20 cellular contexts compared by ENCODE assay signal in the genomic region with DNA sequence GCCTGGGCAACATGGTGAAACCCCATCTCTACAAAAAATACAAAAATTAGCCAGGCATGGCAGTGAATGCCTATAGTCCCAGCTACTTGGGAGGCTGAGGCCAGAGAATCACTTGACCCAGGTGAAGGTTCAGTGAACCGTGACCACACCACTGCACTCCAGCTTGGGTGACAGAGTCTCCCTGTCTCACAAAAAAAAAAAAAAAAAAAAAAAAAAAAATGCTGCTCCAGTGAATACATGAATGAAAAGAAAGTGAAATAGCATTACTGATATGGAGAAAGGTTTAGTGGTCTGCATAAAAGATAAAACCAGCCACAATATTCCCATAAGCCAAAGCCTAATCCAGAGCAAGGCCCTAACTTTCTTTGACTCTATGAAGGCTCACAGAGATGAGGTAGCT. TPM values are rescaled to one million over a fixed set of nuclear protein-coding genes. Genes with fewer than 3 reads are reported as not detected.
A peak's percentile ranks its signal among the peaks of the same experiment; 100 is the strongest.
DNase-seq lines count a peak whose midpoint lies in the region; ATAC-seq and TF ChIP-seq lines count a peak whose summit lies in the region.
"Had no signal": no experiment of that assay in that cellular context is flagged by ENCODE, and none has a peak within 500 bp of the region (broad histone marks: within the 10 kb centered on the region; RNA-seq: fewer than 3 reads in every experiment).

No MANE protein-coding gene starts in this region.

- no peak overlapping the region for H3K4me3 ChIP-seq in right lobe of liver
- H3K4me3 ChIP-seq: right atrium auricular region, thoracic aorta had no signal

- H3K4me1 Mint-ChIP-seq in activated naive CD8-positive, alpha-beta T cell treated with anti-CD3 and anti-CD28 coated beads for 36 hours = peaks cover 21% of the 10 kb centered on the region

- in situ Hi-C loops in ACHN (cut with HindIII; ENCODE audit: low pct_ligation_motif_present, low pct_unique_long_range_greater_than_20kb, low sequenced_read_pairs) = no loop called here

- peak; percentile 50 for ATAC-seq in GM18867 (IDR thresholded peaks at IDR 0.05; ENCODE audit: unreplicated experiment)
- peak; percentile 58 for ATAC-seq in HG02610 (IDR thresholded peaks at IDR 0.05; ENCODE audit: unreplicated experiment)
- no peak for ATAC-seq in right lobe of liver
- ATAC-seq: left ventricle myocardium superior, PC-3 had no signal

- no peaks in the 10 kb centered on the region for H3K4me1 ChIP-seq in right lobe of liver
- H3K4me1 ChIP-seq: right atrium auricular region had no signal

- no peak for TF ChIP-seq CTCF in right lobe of liver (IDR thresholded peaks at IDR 0.05)

- DNase-seq in ACHN (peak; percentile 9), OCI-M1 (lab: John Stamatoyannopoulos, UW) (peak; percentile 63), NK-92 (lab: John Stamatoyannopoulos, UW; ENCODE audit: unreplicated experiment) (no peak), AG08396 (ENCODE audit: low spot score) (no peak), right lobe of liver (no peak)
- DNase-seq in activated naive CD8-positive, alpha-beta T cell treated with anti-CD3 and anti-CD28 coated beads for 36 hours = no peak
- DNase-seq: activated CD8-positive, alpha-beta memory T cell treated with anti-CD3 and anti-CD28 coated beads, Interleukin-2, amount 50 U/mL, for 4 hours; activated gamma-delta T cell treated with Interleukin-2 at 50 U/mL for 16 hours; CD4-positive, CD25-positive, alpha-beta regulatory T cell; effector CD4-positive, alpha-beta T cell; H9; left ventricle myocardium superior; NCI-H1417 treated with DMSO at 0.1 percent for 48 hours; NCI-H69; PC-3 had no signal

- H3K9me3 Mint-ChIP-seq in activated naive CD8-positive, alpha-beta T cell treated with anti-CD3 and anti-CD28 coated beads for 36 hours = no peaks in the 10 kb centered on the region
- H3K9me3 Mint-ChIP-seq: CD4-positive, CD25-positive, alpha-beta regulatory T cell; H9 had no signal

- TF ChIP-seq POLR2A in right lobe of liver (IDR thresholded peaks at IDR 0.05) = no peak

- H3K27me3 ChIP-seq in right lobe of liver = no peaks in the 10 kb centered on the region
- H3K27me3 ChIP-seq: neutrophil, right atrium auricular region had no signal

- H3K36me3 ChIP-seq in right lobe of liver = no peaks in the 10 kb centered on the region
- H3K36me3 ChIP-seq: neutrophil, right atrium auricular region, thoracic aorta had no signal

- H3K9me3 ChIP-seq in right lobe of liver = no peaks in the 10 kb centered on the region
- H3K9me3 ChIP-seq: neutrophil, right atrium auricular region, thoracic aorta had no signal

- H3K27ac ChIP-seq in right lobe of liver = no peak overlapping the region
- H3K27ac ChIP-seq: right atrium auricular region, thoracic aorta had no signal

- no peak overlapping the region for H3K4me3 Mint-ChIP-seq in activated naive CD8-positive, alpha-beta T cell treated with anti-CD3 and anti-CD28 coated beads for 36 hours
- H3K4me3 Mint-ChIP-seq: CD4-positive, CD25-positive, alpha-beta regulatory T cell; H9 had no signal

- peaks cover 41% of the 10 kb centered on the region for H3K36me3 Mint-ChIP-seq in activated naive CD8-positive, alpha-beta T cell treated with anti-CD3 and anti-CD28 coated beads for 36 hours

- intact Hi-C loops in right lobe of liver (cut with DNase I) = no loop called here

- H3K27me3 Mint-ChIP-seq in activated naive CD8-positive, alpha-beta T cell treated with anti-CD3 and anti-CD28 coated beads for 36 hours = no peaks in the 10 kb centered on the region
- H3K27me3 Mint-ChIP-seq: CD4-positive, CD25-positive, alpha-beta regulatory T cell had no signal

- WGBS in right lobe of liver (ENCODE audit: insufficient coverage, low coverage, low lambda C conversion rate, missing lambda C conversion rate) = 100% methylated on average over 1 of the region's 1 CpG

- H3K27ac Mint-ChIP-seq in activated naive CD8-positive, alpha-beta T cell treated with anti-CD3 and anti-CD28 coated beads for 36 hours = no peak overlapping the region
- H3K27ac Mint-ChIP-seq: CD4-positive, CD25-positive, alpha-beta regulatory T cell; H9 had no signal

RNA-seq across cellular contexts. Expression of gene METTL8, which starts 44.5 kb away (rescaled TPM):
- total RNA-seq in activated naive CD8-positive, alpha-beta T cell treated with anti-CD3 and anti-CD28 coated beads for 36 hours = 10 to 100 TPM; 49.4 to 52.7 TPM
- 10 to 100 TPM in 2 of 6 experiments, 1 to 10 TPM in 4; 6.5 to 13.8 (median 9.5) TPM for total RNA-seq in right lobe of liver

RNA-seq across cellular contexts. Expression of gene DCAF17, which starts 44.7 kb away (rescaled TPM):
- 10 to 100 TPM; 18.8 to 18.9 TPM for total RNA-seq in activated naive CD8-positive, alpha-beta T cell treated with anti-CD3 and anti-CD28 coated beads for 36 hours
- total RNA-seq in right lobe of liver = 1 to 10 TPM; 5.5 to 8.1 (median 6.9) TPM

Comparison
In these comparisons a context has a peak if more than half of its experiments do, and no peak if none do; other contexts are left out.
1. DNase-seq: peak in ACHN (single experiment) and OCI-M1 (single experiment); none in NK-92 (single experiment), AG08396 (single experiment), activated naive CD8-positive, alpha-beta T cell treated with anti-CD3 and anti-CD28 coated beads for 36 hours (single experiment) and right lobe of liver (0 of 3).
2. ATAC-seq: peak in GM18867 (single experiment) and HG02610 (single experiment); none in right lobe of liver (0 of 4).